ENCODE assay signal across 25 cellular contexts in genomic region chr22:24716602-24717001, GRCh38. TPM values are rescaled to one million over a fixed set of nuclear protein-coding genes. Genes with fewer than 3 reads are reported as not detected.
"Had no signal": no experiment of that assay in that cellular context is flagged by ENCODE, and none has a peak within 500 bp of the region (broad histone marks: within the 10 kb centered on the region; RNA-seq: fewer than 3 reads in every experiment).

No MANE protein-coding gene starts in this region.

- H3K4me3 ChIP-seq: SJCRH30 had no signal

- H3K27me3 ChIP-seq: SJCRH30 had no signal

- H3K4me1 ChIP-seq: SJCRH30 had no signal

- H3K36me3 ChIP-seq: SJCRH30 had no signal

- DNase-seq: IMR-90, Kasumi-1, MM.1S, NCI-H1092 treated with DMSO at 0.1 percent for 48 hours, NCI-H1436, NCI-H187, NCI-H2029, NCI-H2081 treated with DMSO at 0.1 percent for 48 hours, NCI-H2171 treated with DMSO at 0.1 percent for 48 hours, NCI-H226, NCI-H446, NCI-H510A, NCI-H524 treated with DMSO at 0.1 percent for 48 hours, NCI-H69, NCI-H774, PC-3, SHP77 treated with DMSO at 0.1 percent for 48 hours, SJCRH30, T-helper 1 cell had no signal

- ATAC-seq: Panc1, PC-3, SK-N-SH treated with all-trans-retinoic acid at 6 μM for 48 hours had no signal

- H3K9ac ChIP-seq: KMS-11 had no signal

- H3K4me2 ChIP-seq: KMS-11 had no signal

- H3K27ac ChIP-seq: KMS-11, RWPE1, SJCRH30 had no signal

RNA-seq across cellular contexts. Expression of gene PIWIL3, which starts 57.9 kb away (rescaled TPM):
- total RNA-seq: HT-29, IMR-90, M059J, PC-3 had no signal
- polyA plus RNA-seq: IMR-90 had no signal
